ENCODE assay signal across 1 cellular context in the genomic region with DNA sequence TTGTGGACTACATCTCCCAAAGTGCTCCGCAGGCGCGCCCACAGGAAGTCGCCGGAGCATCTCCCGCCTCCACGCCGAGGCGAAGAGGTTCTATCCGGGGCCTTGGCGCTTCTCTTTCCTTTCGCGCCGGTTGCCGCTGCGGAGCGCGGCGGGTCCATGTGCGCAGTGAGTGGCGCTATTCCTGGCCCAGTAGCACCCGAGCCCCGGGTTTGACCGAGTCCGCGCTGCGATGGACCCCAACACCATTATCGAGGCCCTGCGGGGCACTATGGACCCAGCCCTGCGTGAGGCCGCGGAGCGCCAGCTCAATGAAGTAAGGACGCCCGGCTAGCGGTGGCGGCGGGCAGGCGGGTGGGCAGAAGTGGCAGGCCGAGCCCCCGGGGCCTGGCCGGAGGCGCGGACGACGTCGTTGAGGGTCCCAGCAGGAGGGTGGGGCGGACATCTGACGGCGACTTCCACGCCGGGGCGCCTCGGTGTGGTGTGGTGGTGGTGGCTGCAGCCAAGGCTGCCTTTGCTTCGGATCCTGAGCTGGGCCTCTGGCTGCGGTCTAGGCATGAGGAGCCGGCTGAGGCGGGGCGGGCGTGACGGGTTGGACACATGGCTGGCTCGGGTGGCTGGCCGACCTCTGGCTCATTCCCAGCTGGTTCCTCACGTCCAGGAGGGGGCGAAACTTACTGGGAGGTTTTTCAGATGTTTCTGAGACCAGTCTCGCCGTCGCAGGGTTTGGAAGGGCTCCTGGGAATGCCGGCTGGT.
TF ChIP-seq lines count a peak whose summit lies in the region.

A gene (plus strand): TSS at position 118 of the 753 bp plus-strand sequence. CDS start 112 bp downstream, at position 230.

TF ChIP-seq in WTC11, 78 proteins besides CTCF, POLR2A, EP300 and RAD21 (continued from another document):
- TF ChIP-seq, protein P1, sequence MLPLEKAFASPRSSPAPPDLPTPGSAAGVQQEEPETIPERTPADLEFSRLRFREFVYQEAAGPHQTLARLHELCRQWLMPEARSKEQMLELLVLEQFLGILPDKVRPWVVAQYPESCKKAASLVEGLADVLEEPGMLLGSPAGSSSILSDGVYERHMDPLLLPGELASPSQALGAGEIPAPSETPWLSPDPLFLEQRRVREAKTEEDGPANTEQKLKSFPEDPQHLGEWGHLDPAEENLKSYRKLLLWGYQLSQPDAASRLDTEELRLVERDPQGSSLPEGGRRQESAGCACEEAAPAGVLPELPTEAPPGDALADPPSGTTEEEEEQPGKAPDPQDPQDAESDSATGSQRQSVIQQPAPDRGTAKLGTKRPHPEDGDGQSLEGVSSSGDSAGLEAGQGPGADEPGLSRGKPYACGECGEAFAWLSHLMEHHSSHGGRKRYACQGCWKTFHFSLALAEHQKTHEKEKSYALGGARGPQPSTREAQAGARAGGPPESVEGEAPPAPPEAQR (CRISPR knock-in tag; IDR thresholded peaks at IDR 0.05) = no peak
- TF ChIP-seq, protein P2, sequence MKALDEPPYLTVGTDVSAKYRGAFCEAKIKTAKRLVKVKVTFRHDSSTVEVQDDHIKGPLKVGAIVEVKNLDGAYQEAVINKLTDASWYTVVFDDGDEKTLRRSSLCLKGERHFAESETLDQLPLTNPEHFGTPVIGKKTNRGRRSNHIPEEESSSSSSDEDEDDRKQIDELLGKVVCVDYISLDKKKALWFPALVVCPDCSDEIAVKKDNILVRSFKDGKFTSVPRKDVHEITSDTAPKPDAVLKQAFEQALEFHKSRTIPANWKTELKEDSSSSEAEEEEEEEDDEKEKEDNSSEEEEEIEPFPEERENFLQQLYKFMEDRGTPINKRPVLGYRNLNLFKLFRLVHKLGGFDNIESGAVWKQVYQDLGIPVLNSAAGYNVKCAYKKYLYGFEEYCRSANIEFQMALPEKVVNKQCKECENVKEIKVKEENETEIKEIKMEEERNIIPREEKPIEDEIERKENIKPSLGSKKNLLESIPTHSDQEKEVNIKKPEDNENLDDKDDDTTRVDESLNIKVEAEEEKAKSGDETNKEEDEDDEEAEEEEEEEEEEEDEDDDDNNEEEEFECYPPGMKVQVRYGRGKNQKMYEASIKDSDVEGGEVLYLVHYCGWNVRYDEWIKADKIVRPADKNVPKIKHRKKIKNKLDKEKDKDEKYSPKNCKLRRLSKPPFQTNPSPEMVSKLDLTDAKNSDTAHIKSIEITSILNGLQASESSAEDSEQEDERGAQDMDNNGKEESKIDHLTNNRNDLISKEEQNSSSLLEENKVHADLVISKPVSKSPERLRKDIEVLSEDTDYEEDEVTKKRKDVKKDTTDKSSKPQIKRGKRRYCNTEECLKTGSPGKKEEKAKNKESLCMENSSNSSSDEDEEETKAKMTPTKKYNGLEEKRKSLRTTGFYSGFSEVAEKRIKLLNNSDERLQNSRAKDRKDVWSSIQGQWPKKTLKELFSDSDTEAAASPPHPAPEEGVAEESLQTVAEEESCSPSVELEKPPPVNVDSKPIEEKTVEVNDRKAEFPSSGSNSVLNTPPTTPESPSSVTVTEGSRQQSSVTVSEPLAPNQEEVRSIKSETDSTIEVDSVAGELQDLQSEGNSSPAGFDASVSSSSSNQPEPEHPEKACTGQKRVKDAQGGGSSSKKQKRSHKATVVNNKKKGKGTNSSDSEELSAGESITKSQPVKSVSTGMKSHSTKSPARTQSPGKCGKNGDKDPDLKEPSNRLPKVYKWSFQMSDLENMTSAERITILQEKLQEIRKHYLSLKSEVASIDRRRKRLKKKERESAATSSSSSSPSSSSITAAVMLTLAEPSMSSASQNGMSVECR (CRISPR knock-in tag; IDR thresholded peaks at IDR 0.05; ENCODE audit: borderline replicate concordance) = peak; percentile 78; the same call in 1 of the 2 replicates
- TF ChIP-seq SP1 (CRISPR knock-in tag; conservative IDR thresholded peaks at IDR 0.05) = peak; percentile 75; the same call in 1 of the 2 replicates
- TF ChIP-seq, protein P3, sequence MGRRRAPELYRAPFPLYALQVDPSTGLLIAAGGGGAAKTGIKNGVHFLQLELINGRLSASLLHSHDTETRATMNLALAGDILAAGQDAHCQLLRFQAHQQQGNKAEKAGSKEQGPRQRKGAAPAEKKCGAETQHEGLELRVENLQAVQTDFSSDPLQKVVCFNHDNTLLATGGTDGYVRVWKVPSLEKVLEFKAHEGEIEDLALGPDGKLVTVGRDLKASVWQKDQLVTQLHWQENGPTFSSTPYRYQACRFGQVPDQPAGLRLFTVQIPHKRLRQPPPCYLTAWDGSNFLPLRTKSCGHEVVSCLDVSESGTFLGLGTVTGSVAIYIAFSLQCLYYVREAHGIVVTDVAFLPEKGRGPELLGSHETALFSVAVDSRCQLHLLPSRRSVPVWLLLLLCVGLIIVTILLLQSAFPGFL (CRISPR knock-in tag; IDR thresholded peaks at IDR 0.05; ENCODE audit: borderline replicate concordance) = no peak
- peak; percentile 72; the same call in 1 of the 2 replicates for TF ChIP-seq SMAD3 (CRISPR knock-in tag; IDR thresholded peaks at IDR 0.05; ENCODE audit: borderline replicate concordance)
- TF ChIP-seq PRRX2 (CRISPR knock-in tag; IDR thresholded peaks at IDR 0.05) = no peak
- no peak for TF ChIP-seq CREB1 (CRISPR knock-in tag; IDR thresholded peaks at IDR 0.05)
- TF ChIP-seq ZNF416 (CRISPR knock-in tag; IDR thresholded peaks at IDR 0.05) = 0 out of 2 replicates have a peak, but pooled peaks have one; percentile 0
- TF ChIP-seq SMAD4 (CRISPR knock-in tag; IDR thresholded peaks at IDR 0.05) = 0 out of 2 replicates have a peak, but pooled peaks have one; percentile 44
- TF ChIP-seq, protein P4, sequence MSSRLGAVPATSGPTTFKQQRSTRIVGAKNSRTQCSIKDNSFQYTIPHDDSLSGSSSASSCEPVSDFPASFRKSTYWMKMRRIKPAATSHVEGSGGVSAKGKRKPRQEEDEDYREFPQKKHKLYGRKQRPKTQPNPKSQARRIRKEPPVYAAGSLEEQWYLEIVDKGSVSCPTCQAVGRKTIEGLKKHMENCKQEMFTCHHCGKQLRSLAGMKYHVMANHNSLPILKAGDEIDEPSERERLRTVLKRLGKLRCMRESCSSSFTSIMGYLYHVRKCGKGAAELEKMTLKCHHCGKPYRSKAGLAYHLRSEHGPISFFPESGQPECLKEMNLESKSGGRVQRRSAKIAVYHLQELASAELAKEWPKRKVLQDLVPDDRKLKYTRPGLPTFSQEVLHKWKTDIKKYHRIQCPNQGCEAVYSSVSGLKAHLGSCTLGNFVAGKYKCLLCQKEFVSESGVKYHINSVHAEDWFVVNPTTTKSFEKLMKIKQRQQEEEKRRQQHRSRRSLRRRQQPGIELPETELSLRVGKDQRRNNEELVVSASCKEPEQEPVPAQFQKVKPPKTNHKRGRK (CRISPR knock-in tag; IDR thresholded peaks at IDR 0.05; ENCODE audit: borderline replicate concordance) = no peak
- peak; percentile 60 for TF ChIP-seq FOXK1 (CRISPR knock-in tag; IDR thresholded peaks at IDR 0.05)
- TF ChIP-seq, protein P5, sequence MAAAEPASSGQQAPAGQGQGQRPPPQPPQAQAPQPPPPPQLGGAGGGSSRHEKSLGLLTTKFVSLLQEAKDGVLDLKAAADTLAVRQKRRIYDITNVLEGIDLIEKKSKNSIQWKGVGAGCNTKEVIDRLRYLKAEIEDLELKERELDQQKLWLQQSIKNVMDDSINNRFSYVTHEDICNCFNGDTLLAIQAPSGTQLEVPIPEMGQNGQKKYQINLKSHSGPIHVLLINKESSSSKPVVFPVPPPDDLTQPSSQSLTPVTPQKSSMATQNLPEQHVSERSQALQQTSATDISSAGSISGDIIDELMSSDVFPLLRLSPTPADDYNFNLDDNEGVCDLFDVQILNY (CRISPR knock-in tag; IDR thresholded peaks at IDR 0.05) = peak; percentile 93
- TF ChIP-seq TEAD1 (CRISPR knock-in tag; IDR thresholded peaks at IDR 0.05) = peak; percentile 26; the same call in 1 of the 2 replicates
- TF ChIP-seq, protein P6, sequence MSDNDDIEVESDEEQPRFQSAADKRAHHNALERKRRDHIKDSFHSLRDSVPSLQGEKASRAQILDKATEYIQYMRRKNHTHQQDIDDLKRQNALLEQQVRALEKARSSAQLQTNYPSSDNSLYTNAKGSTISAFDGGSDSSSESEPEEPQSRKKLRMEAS (CRISPR knock-in tag; IDR thresholded peaks at IDR 0.05) = peak; percentile 97
- TF ChIP-seq, protein P7, sequence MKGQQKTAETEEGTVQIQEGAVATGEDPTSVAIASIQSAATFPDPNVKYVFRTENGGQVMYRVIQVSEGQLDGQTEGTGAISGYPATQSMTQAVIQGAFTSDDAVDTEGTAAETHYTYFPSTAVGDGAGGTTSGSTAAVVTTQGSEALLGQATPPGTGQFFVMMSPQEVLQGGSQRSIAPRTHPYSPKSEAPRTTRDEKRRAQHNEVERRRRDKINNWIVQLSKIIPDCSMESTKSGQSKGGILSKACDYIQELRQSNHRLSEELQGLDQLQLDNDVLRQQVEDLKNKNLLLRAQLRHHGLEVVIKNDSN (CRISPR knock-in tag; IDR thresholded peaks at IDR 0.05) = peak; percentile 87
